ENCODE assay signal across 1 cellular context in genomic region chr1:2575801-2576663, GRCh38.
A peak's percentile ranks its signal among the peaks of the same experiment; 100 is the strongest.
TF ChIP-seq lines count a peak whose summit lies in the region.

No MANE protein-coding gene starts in this region.

TF ChIP-seq in HepG2, 621 proteins besides CTCF, POLR2A, EP300 and RAD21 (continued from another document and continues in another):
- TF ChIP-seq ZNF318 (CRISPR knock-in tag; IDR thresholded peaks at IDR 0.05) (no peak), PRMT3 (CRISPR knock-in tag; IDR thresholded peaks at IDR 0.05; ENCODE audit: borderline replicate concordance, low read depth) (no peak), SATB2 (CRISPR knock-in tag; IDR thresholded peaks at IDR 0.05) (no peak), PAWR (CRISPR knock-in tag; IDR thresholded peaks at IDR 0.05; ENCODE audit: borderline replicate concordance) (no peak), MYNN (CRISPR knock-in tag; IDR thresholded peaks at IDR 0.05; ENCODE audit: low read depth) (no peak), ZNF891 (CRISPR knock-in tag; IDR thresholded peaks at IDR 0.05) (no peak), ZNF576 (CRISPR knock-in tag; IDR thresholded peaks at IDR 0.05) (no peak), FOXO1 (CRISPR knock-in tag; IDR thresholded peaks at IDR 0.05) (peak; percentile 80; the same call in 1 of the 2 replicates), NFKB2 (CRISPR knock-in tag; IDR thresholded peaks at IDR 0.05; ENCODE audit: borderline replicate concordance) (no peak), SNAI1 (CRISPR knock-in tag; IDR thresholded peaks at IDR 0.05; ENCODE audit: borderline replicate concordance) (0 out of 2 replicates have a peak, but pooled peaks have one; percentile 33), TAF1 (CRISPR knock-in tag; IDR thresholded peaks at IDR 0.05) (peak; percentile 34; the same call in 1 of the 2 replicates), PHF8 (CRISPR knock-in tag; IDR thresholded peaks at IDR 0.05) (peak; percentile 43; the same call in 1 of the 2 replicates), KLF12 (CRISPR knock-in tag; IDR thresholded peaks at IDR 0.05; ENCODE audit: borderline replicate concordance) (no peak), IRF2 (CRISPR knock-in tag; IDR thresholded peaks at IDR 0.05) (peak; percentile 46; the same call in 1 of the 2 replicates), ZNF691 (CRISPR knock-in tag; IDR thresholded peaks at IDR 0.05; ENCODE audit: borderline replicate concordance, low read depth) (no peak; the same call in 1 of the 2 replicates), KDM4B (CRISPR knock-in tag; IDR thresholded peaks at IDR 0.05) (no peak), TSC22D2 (CRISPR knock-in tag; IDR thresholded peaks at IDR 0.05; ENCODE audit: borderline replicate concordance) (no peak), DNMT1 (CRISPR knock-in tag; IDR thresholded peaks at IDR 0.05) (0 out of 2 replicates have a peak, but pooled peaks have one; percentile 22), MAFF (IDR thresholded peaks at IDR 0.05; ENCODE audit: low read depth, low read length) (no peak), ZNF614 (CRISPR knock-in tag; IDR thresholded peaks at IDR 0.05; ENCODE audit: borderline replicate concordance) (peak; percentile 60; the same call in 1 of the 2 replicates), FOSL1 (CRISPR knock-in tag; IDR thresholded peaks at IDR 0.05; ENCODE audit: borderline replicate concordance) (no peak), FOXP4 (CRISPR knock-in tag; IDR thresholded peaks at IDR 0.05) (peak; percentile 89), ZNF567 (CRISPR knock-in tag; IDR thresholded peaks at IDR 0.05; ENCODE audit: borderline replicate concordance) (no peak), PPARG (CRISPR knock-in tag; conservative IDR thresholded peaks at IDR 0.05) (no peak), SIX1 (CRISPR knock-in tag; IDR thresholded peaks at IDR 0.05; ENCODE audit: borderline replicate concordance) (peak; percentile 46; the same call in 1 of the 2 replicates), SMARCE1 (IDR thresholded peaks at IDR 0.05; ENCODE audit: borderline replicate concordance) (no peak), ZNF790 (CRISPR knock-in tag; IDR thresholded peaks at IDR 0.05; ENCODE audit: borderline replicate concordance) (no peak), CBX1 (IDR thresholded peaks at IDR 0.05; ENCODE audit: low read depth) (no peak), GMEB1 (CRISPR knock-in tag; IDR thresholded peaks at IDR 0.05; ENCODE audit: borderline replicate concordance) (no peak), EZH2 (conservative IDR thresholded peaks at IDR 0.05; ENCODE audit: low read depth, low read length) (no peak), TBX3 (IDR thresholded peaks at IDR 0.05; ENCODE audit: borderline replicate concordance) (no peak), WIZ (CRISPR knock-in tag; IDR thresholded peaks at IDR 0.05) (no peak), AFF4 (CRISPR knock-in tag; IDR thresholded peaks at IDR 0.05) (no peak), HMGXB3 (CRISPR knock-in tag; IDR thresholded peaks at IDR 0.05; ENCODE audit: borderline replicate concordance) (no peak), ARNT (IDR thresholded peaks at IDR 0.05) (no peak), HCFC1 (IDR thresholded peaks at IDR 0.05; ENCODE audit: low read depth, low read length) (no peak), CBFB (CRISPR knock-in tag; IDR thresholded peaks at IDR 0.05) (no peak), ZNF768 (CRISPR knock-in tag; IDR thresholded peaks at IDR 0.05) (no peak), ZIK1 (CRISPR knock-in tag; IDR thresholded peaks at IDR 0.05; ENCODE audit: borderline replicate concordance, low read depth) (no peak)
